39 cellular contexts compared by ENCODE assay signal in the genomic region with DNA sequence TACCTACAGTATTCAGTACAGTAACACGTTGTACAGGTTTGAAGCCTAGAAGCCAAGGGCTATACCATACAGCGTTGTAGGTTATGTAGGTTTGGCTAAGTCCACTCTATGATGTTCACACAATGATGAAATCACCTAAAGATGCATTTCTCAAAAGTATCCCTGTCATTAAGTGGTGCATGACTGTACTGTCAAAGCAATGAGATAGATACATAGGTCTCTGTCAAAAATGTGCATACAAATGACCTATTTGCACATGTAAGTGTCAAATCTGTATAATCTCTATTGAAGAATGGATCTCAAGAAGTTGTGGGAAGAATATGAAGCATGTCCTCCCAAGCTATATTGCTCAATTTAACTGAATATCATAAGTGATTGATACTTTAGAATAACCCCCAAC. TPM values are rescaled to one million over a fixed set of nuclear protein-coding genes. Genes with fewer than 3 reads are reported as not detected.
"Had no signal": no experiment of that assay in that cellular context is flagged by ENCODE, and none has a peak within 500 bp of the region (broad histone marks: within the 10 kb centered on the region; RNA-seq: fewer than 3 reads in every experiment).

No MANE protein-coding gene starts in this region.

- H3K27me3 ChIP-seq: adrenal gland, ascending aorta, body of pancreas, brain microvascular endothelial cell, breast epithelium, cardiac muscle cell had no signal

- H3K4me1 ChIP-seq: ascending aorta, breast epithelium had no signal

- ATAC-seq: activated naive CD4-positive, alpha-beta T cell treated with anti-CD3 and anti-CD28 coated beads, Interleukin-2, amount 50 U/mL, for 72 hours; activated naive CD8-positive, alpha-beta T cell treated with anti-CD3 and anti-CD28 coated beads, Interleukin-2, amount 50 U/mL, for 24 hours; activated T-cell treated with anti-CD3 and anti-CD28 coated beads, Interleukin-2, amount 50 U/mL, for 4 hours; activated T-cell treated with anti-CD3 and anti-CD28 coated beads, Interleukin-2, amount 50 U/mL, for 72 hours; activated T-helper 17 cell treated with anti-CD3 and anti-CD28 coated beads, Interleukin-2, amount 50 U/mL, for 72 hours; body of pancreas had no signal

- H3K27ac ChIP-seq: adrenal gland, ascending aorta, body of pancreas, brain microvascular endothelial cell, breast epithelium, cardiac muscle cell had no signal

- DNase-seq: activated effector memory CD4-positive, alpha-beta T cell treated with anti-CD3 and anti-CD28 coated beads, Interleukin-2, amount 50 U/mL, for 16 hours; activated effector memory CD4-positive, alpha-beta T cell treated with Interleukin-2 at 50 U/mL for 16 hours; activated gamma-delta T cell; activated gamma-delta T cell treated with Interleukin-2 at 50 U/mL for 16 hours; activated naive CD4-positive, alpha-beta T cell; activated naive CD4-positive, alpha-beta T cell treated with anti-CD3 and anti-CD28 coated beads for 36 hours; activated naive CD4-positive, alpha-beta T cell treated with anti-CD3 and anti-CD28 coated beads, Interleukin-2, amount 10 ng/mL, durations not matched to agents 7 days and 5 days; activated naive CD4-positive, alpha-beta T cell treated with anti-CD3 and anti-CD28 coated beads, Interleukin-2, amount 50 U/mL, for 16 hours; activated naive CD4-positive, alpha-beta T cell treated with Interleukin-2 at 50 U/mL for 16 hours; activated naive CD8-positive, alpha-beta T cell treated with anti-CD3 and anti-CD28 coated beads for 36 hours; activated naive CD8-positive, alpha-beta T cell treated with anti-CD3 and anti-CD28 coated beads, Interleukin-2, amount 10 ng/mL, durations not matched to agents 7 days and 5 days; activated naive CD8-positive, alpha-beta T cell treated with anti-CD3 and anti-CD28 coated beads, Interleukin-2, amount 50 U/mL, for 24 hours; activated T-cell treated with anti-CD3 and anti-CD28 coated beads, Interleukin-2, amount 50 U/mL, for 24 hours; activated T-cell treated with anti-CD3 and anti-CD28 coated beads, Interleukin-2, amount 50 U/mL, for 4 hours; activated T-cell treated with anti-CD3 and anti-CD28 coated beads, Interleukin-2, amount 50 U/mL, for 48 hours; activated T-cell treated with anti-CD3 and anti-CD28 coated beads, Interleukin-2, amount 50 U/mL, for 72 hours; adrenal gland; amniotic stem cell; amygdala; anterior cingulate cortex; aorta; body of pancreas; brain microvascular endothelial cell; caudate nucleus; central memory CD4-positive, alpha-beta T cell; cerebellar nuclear complex had no signal

- H3K9me3 ChIP-seq: adrenal gland, ascending aorta, body of pancreas, breast epithelium had no signal

- H3K4me3 ChIP-seq: adrenal gland, ascending aorta, body of pancreas, breast epithelium, cardiac muscle cell had no signal

- H3K36me3 ChIP-seq: adrenal gland, ascending aorta, brain microvascular endothelial cell, breast epithelium, cardiac muscle cell had no signal

RNA-seq across cellular contexts. Expression of a gene that starts 11.9 kb away (rescaled TPM):
- total RNA-seq: activated naive CD4-positive, alpha-beta T cell treated with anti-CD3 and anti-CD28 coated beads for 36 hours; activated naive CD4-positive, alpha-beta T cell treated with anti-CD3 and anti-CD28 coated beads, Interleukin-2, amount 50 U/mL, for 72 hours; activated naive CD8-positive, alpha-beta T cell treated with anti-CD3 and anti-CD28 coated beads for 36 hours; activated naive CD8-positive, alpha-beta T cell treated with anti-CD3 and anti-CD28 coated beads, Interleukin-2, amount 10 ng/mL, durations not matched to agents 7 days and 5 days; activated T-cell treated with anti-CD3 and anti-CD28 coated beads, Interleukin-2, amount 50 U/mL, for 4 hours; activated T-cell treated with anti-CD3 and anti-CD28 coated beads, Interleukin-2, amount 50 U/mL, for 72 hours; activated T-helper 1 cell treated with anti-CD3 and anti-CD28 coated beads, Interleukin-12 subunit alpha, Interleukin-12 subunit beta, Interleukin-2, Interleukin-4 antibody, amounts not matched to agents 30 ng/mL and 10 ng/mL and 1 ng/mL, durations not matched to agents 14 hours and 24 hours and 36 hours; activated T-helper 17 cell treated with anti-CD3 and anti-CD28 coated beads, Interleukin-2, amount 50 U/mL, for 72 hours; activated T-helper 2 cell treated with anti-CD3 and anti-CD28 coated beads, Interferon-gamma antibody, Interleukin-2, Interleukin-4, amounts not matched to agents 10 μg/mL and 5 μg/mL and 100 μg/mL, durations not matched to agents 14 hours and 24 hours and 36 hours; adrenal gland; aorta; ascending aorta; astrocyte; body of pancreas; breast epithelium; bronchial epithelial cell; cardiac muscle cell; cardiac septum; cerebellum; chondrocyte had no signal
- polyA plus RNA-seq: adipose tissue, aorta had no signal
